Comparison of ENCODE assay signal across 20 cellular contexts in the genomic region with DNA sequence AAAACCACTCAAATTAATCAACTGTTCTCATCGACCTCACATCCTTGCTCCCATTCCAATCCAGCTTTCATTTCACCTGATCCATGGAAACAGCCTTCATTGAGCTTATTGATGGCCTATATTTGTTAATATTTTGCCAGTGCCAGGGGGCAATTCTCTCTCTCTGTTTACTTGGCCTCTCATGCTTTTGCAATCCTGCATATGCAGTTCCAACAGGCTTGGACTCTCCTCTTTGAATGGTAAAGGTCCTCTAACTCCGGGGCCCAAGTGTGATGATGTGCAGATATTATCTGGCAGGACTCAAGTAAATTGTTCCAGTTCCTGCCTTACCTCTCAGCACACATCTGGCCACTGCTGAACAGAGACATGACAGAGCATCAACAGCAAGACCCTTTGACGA.
"Had no signal": no experiment of that assay in that cellular context is flagged by ENCODE, and none has a peak within 500 bp of the region (broad histone marks: within the 10 kb centered on the region; RNA-seq: fewer than 3 reads in every experiment).

No MANE protein-coding gene starts in this region.

- H3K9me3 ChIP-seq: esophagus muscularis mucosa, lower lobe of right lung, mucosa of descending colon had no signal

- H3K27me3 ChIP-seq: dorsolateral prefrontal cortex, esophagus muscularis mucosa, foreskin keratinocyte, heart left ventricle had no signal

- H3K4me1 ChIP-seq: esophagus muscularis mucosa, foreskin keratinocyte, gastroesophageal sphincter, heart left ventricle, left ventricle myocardium inferior, lower lobe of right lung had no signal

- H3K36me3 ChIP-seq: esophagus muscularis mucosa, gastroesophageal sphincter, heart left ventricle, left ventricle myocardium inferior, lower lobe of right lung had no signal

- H3K4me3 ChIP-seq: coronary artery, dorsolateral prefrontal cortex, esophagus muscularis mucosa, gastroesophageal sphincter, heart left ventricle, left ventricle myocardium inferior, lower lobe of right lung, mucosa of descending colon had no signal

- H3K27ac ChIP-seq: coronary artery, dorsolateral prefrontal cortex, esophagus muscularis mucosa, foreskin keratinocyte, gastroesophageal sphincter, heart left ventricle, left ventricle myocardium inferior, lower lobe of right lung had no signal

- FAIRE-seq: colon, endothelial cell of umbilical vein, frontal cortex, islet of Langerhans, keratinocyte had no signal

- ATAC-seq: foreskin keratinocyte, gastroesophageal sphincter, heart left ventricle, left cardiac atrium, lower lobe of right lung, mucosa of descending colon had no signal

- DNase-seq: dermis blood vessel endothelial cell; dorsolateral prefrontal cortex; effector CD4-positive, alpha-beta T cell; effector memory CD4-positive, alpha-beta T cell; foreskin keratinocyte; heart left ventricle; hippocampal formation; left cardiac atrium; left ventricle myocardium inferior; lower lobe of right lung; mesenchymal stem cell; mucosa of descending colon had no signal
